1 cellular context compared by ENCODE assay signal in genomic region chr6:16821834-16822264, GRCh38.
TF ChIP-seq lines count a peak whose summit lies in the region.

No MANE protein-coding gene starts in this region.

TF ChIP-seq in HepG2, 621 proteins besides CTCF, POLR2A, EP300 and RAD21 (continued from another document and continues in another):
- TF ChIP-seq ZNF121 (CRISPR knock-in tag; IDR thresholded peaks at IDR 0.05): peak; percentile 82
- TF ChIP-seq ZNF460 (CRISPR knock-in tag; IDR thresholded peaks at IDR 0.05; ENCODE audit: borderline replicate concordance): peak; percentile 62; the same call in 1 of the 2 replicates
- peak; percentile 92; the same call in 1 of the 2 replicates for TF ChIP-seq KAT7 (CRISPR knock-in tag; IDR thresholded peaks at IDR 0.05; ENCODE audit: borderline replicate concordance)
- TF ChIP-seq MLXIP (CRISPR knock-in tag; IDR thresholded peaks at IDR 0.05; ENCODE audit: borderline replicate concordance): peak; percentile 72
- TF ChIP-seq CBX5 (CRISPR knock-in tag; IDR thresholded peaks at IDR 0.05; ENCODE audit: borderline replicate concordance): peak; percentile 100
- TF ChIP-seq ZNF772 (CRISPR knock-in tag; IDR thresholded peaks at IDR 0.05): peak; percentile 96
- TF ChIP-seq CREB3 (CRISPR knock-in tag; IDR thresholded peaks at IDR 0.05): no peak
- TF ChIP-seq SMAD3 (CRISPR knock-in tag; IDR thresholded peaks at IDR 0.05): peak; percentile 96; the same call in 1 of the 2 replicates
- TF ChIP-seq SP2 (CRISPR knock-in tag; IDR thresholded peaks at IDR 0.05): no peak
- TF ChIP-seq BRD4 (CRISPR knock-in tag; IDR thresholded peaks at IDR 0.05): no peak
- TF ChIP-seq E2F2 (CRISPR knock-in tag; IDR thresholded peaks at IDR 0.05; ENCODE audit: borderline replicate concordance): no peak
- TF ChIP-seq ZNF350 (CRISPR knock-in tag; IDR thresholded peaks at IDR 0.05; ENCODE audit: borderline replicate concordance, low read depth): peak; percentile 99
- no peak for TF ChIP-seq NR3C1 (CRISPR knock-in tag; IDR thresholded peaks at IDR 0.05)
- peak; percentile 98 for TF ChIP-seq TCF7 (IDR thresholded peaks at IDR 0.05; ENCODE audit: low read depth)
- peak; percentile 95; the same call in 1 of the 3 replicates for TF ChIP-seq MXI1 (IDR thresholded peaks at IDR 0.05; ENCODE audit: borderline replicate concordance, low read depth, low read length)
- peak; percentile 85; the same call in 1 of the 2 replicates for TF ChIP-seq BORCS8-MEF2B (CRISPR knock-in tag; IDR thresholded peaks at IDR 0.05)
- peak; percentile 80; the same call in 1 of the 2 replicates for TF ChIP-seq SNAPC2 (CRISPR knock-in tag; IDR thresholded peaks at IDR 0.05)
- TF ChIP-seq GABPB1 (CRISPR knock-in tag; IDR thresholded peaks at IDR 0.05): peak; percentile 50
- TF ChIP-seq ZNF615 (CRISPR knock-in tag; IDR thresholded peaks at IDR 0.05; ENCODE audit: borderline replicate concordance): no peak
- 0 out of 2 replicates have a peak, but pooled peaks have one; percentile 34 for TF ChIP-seq ZNF607 (CRISPR knock-in tag; IDR thresholded peaks at IDR 0.05; ENCODE audit: borderline replicate concordance)
- peak; percentile 77; the same call in 1 of the 2 replicates for TF ChIP-seq ZNF563 (CRISPR knock-in tag; IDR thresholded peaks at IDR 0.05)
- peak; percentile 95 for TF ChIP-seq CEBPG (CRISPR knock-in tag; IDR thresholded peaks at IDR 0.05)
- peak; percentile 73; the same call in 1 of the 2 replicates for TF ChIP-seq THAP9 (CRISPR knock-in tag; IDR thresholded peaks at IDR 0.05; ENCODE audit: borderline replicate concordance)
- TF ChIP-seq SKI (IDR thresholded peaks at IDR 0.05; ENCODE audit: partially characterized antibody): peak; percentile 96
- TF ChIP-seq THAP7 (CRISPR knock-in tag; IDR thresholded peaks at IDR 0.05): 0 out of 2 replicates have a peak, but pooled peaks have one; percentile 54
- TF ChIP-seq EED (CRISPR knock-in tag; IDR thresholded peaks at IDR 0.05): no peak
- peak; percentile 91 for TF ChIP-seq ZBTB34 (CRISPR knock-in tag; IDR thresholded peaks at IDR 0.05)
- peak; percentile 91 for TF ChIP-seq ZNF335 (CRISPR knock-in tag; IDR thresholded peaks at IDR 0.05)
- peak; percentile 100 for TF ChIP-seq SALL1 (CRISPR knock-in tag; IDR thresholded peaks at IDR 0.05)
- TF ChIP-seq MED1 (CRISPR knock-in tag; IDR thresholded peaks at IDR 0.05): peak; percentile 95
- no peak for TF ChIP-seq ZBTB8A (CRISPR knock-in tag; IDR thresholded peaks at IDR 0.05; ENCODE audit: borderline replicate concordance, low read depth)
- peak; percentile 100 for TF ChIP-seq TFAP4 (IDR thresholded peaks at IDR 0.05; ENCODE audit: borderline replicate concordance, low read depth)
- TF ChIP-seq DNMT3B (CRISPR knock-in tag; conservative IDR thresholded peaks at IDR 0.05): peak; percentile 90; the same call in 1 of the 2 replicates
- TF ChIP-seq GTF3A (CRISPR knock-in tag; conservative IDR thresholded peaks at IDR 0.05): no peak
- TF ChIP-seq ZNF12 (CRISPR knock-in tag; IDR thresholded peaks at IDR 0.05): peak; percentile 91
- no peak for TF ChIP-seq NKX3-1 (CRISPR knock-in tag; IDR thresholded peaks at IDR 0.05)
- no peak for TF ChIP-seq ZNF773 (CRISPR knock-in tag; IDR thresholded peaks at IDR 0.05; ENCODE audit: borderline replicate concordance)
- no peak for TF ChIP-seq TCF12 (IDR thresholded peaks at IDR 0.05)
- TF ChIP-seq TCF12 (CRISPR knock-in tag; IDR thresholded peaks at IDR 0.05): peak; percentile 88
- no peak; the same call in 1 of the 2 replicates for TF ChIP-seq GATA4 (IDR thresholded peaks at IDR 0.05; ENCODE audit: borderline replicate concordance, low read depth)
- TF ChIP-seq ZSCAN5A (CRISPR knock-in tag; IDR thresholded peaks at IDR 0.05; ENCODE audit: borderline replicate concordance): peak; percentile 97; the same call in 1 of the 2 replicates
- TF ChIP-seq STAT5B (CRISPR knock-in tag; IDR thresholded peaks at IDR 0.05): peak; percentile 69; the same call in 1 of the 2 replicates
- peak; percentile 74; the same call in 1 of the 2 replicates for TF ChIP-seq LCORL (IDR thresholded peaks at IDR 0.05)
- TF ChIP-seq LCORL (CRISPR knock-in tag; IDR thresholded peaks at IDR 0.05): peak; percentile 90
- TF ChIP-seq GPBP1L1 (CRISPR knock-in tag; IDR thresholded peaks at IDR 0.05): no peak
- peak; percentile 32; the same call in 1 of the 2 replicates for TF ChIP-seq CHD2 (IDR thresholded peaks at IDR 0.05; ENCODE audit: low read depth, low read length)
- no peak for TF ChIP-seq SUZ12 (IDR thresholded peaks at IDR 0.05; ENCODE audit: low read depth, low read length)
- no peak for TF ChIP-seq ZNF234 (CRISPR knock-in tag; conservative IDR thresholded peaks at IDR 0.05)
- TF ChIP-seq ZNF232 (CRISPR knock-in tag; IDR thresholded peaks at IDR 0.05; ENCODE audit: borderline replicate concordance): peak; percentile 88; the same call in 1 of the 2 replicates
- peak; percentile 87 for TF ChIP-seq BRF2 (CRISPR knock-in tag; IDR thresholded peaks at IDR 0.05)
- TF ChIP-seq ZNF282 (IDR thresholded peaks at IDR 0.05; ENCODE audit: partially characterized antibody): no peak
- no peak for TF ChIP-seq KAT2B (IDR thresholded peaks at IDR 0.05; ENCODE audit: borderline replicate concordance, low read depth, low read length)
- TF ChIP-seq REPIN1 (CRISPR knock-in tag; IDR thresholded peaks at IDR 0.05; ENCODE audit: borderline replicate concordance, low read depth): peak; percentile 98
- TF ChIP-seq ATM (IDR thresholded peaks at IDR 0.05; ENCODE audit: borderline replicate concordance): no peak
- peak; percentile 63 for TF ChIP-seq NFYB (CRISPR knock-in tag; IDR thresholded peaks at IDR 0.05)
- peak in 1 of 2 experiments; percentile 96; a peak in 2 of 4 replicates for TF ChIP-seq KLF16 (CRISPR knock-in tag; IDR thresholded peaks at IDR 0.05)
- peak; percentile 93; the same call in 1 of the 2 replicates for TF ChIP-seq ZNF556 (CRISPR knock-in tag; IDR thresholded peaks at IDR 0.05; ENCODE audit: borderline replicate concordance)
- TF ChIP-seq RXRA (CRISPR knock-in tag; IDR thresholded peaks at IDR 0.05): peak; percentile 100
- TF ChIP-seq CENPX (CRISPR knock-in tag; IDR thresholded peaks at IDR 0.05): no peak
- peak; percentile 51; the same call in 1 of the 2 replicates for TF ChIP-seq GLI4 (CRISPR knock-in tag; IDR thresholded peaks at IDR 0.05; ENCODE audit: borderline replicate concordance)
